In the genomic region with DNA sequence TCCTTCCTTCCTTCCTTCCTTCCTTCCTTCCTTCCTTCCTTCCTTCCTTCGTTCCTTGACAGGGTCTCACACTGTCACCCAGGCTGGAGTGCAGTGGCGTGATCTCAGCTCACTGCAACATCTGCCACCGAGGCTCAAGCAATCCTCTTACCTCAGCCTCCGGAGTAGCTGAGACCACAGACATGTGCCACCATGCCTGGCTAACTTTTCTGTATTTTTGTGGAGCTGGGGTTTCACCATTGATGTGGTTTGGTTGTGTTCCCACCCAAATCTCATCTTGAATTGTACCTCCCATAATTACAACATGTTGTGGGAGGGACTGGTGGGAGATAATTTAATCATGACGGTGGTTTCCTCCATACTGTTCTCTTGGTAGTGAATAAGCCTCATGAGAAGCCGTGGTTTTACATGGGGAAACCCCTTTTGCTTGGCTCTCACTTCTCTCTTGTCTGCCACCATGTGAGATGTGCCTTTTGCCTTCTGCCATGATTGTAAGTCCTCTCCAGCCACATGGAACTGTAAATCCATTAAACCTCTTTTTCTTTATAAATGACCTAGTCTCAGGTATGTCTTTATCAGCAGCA, we compare ENCODE assay signal across 16 cellular contexts.
DNase-seq lines count a peak whose midpoint lies in the region; ATAC-seq and TF ChIP-seq lines count a peak whose summit lies in the region.
"Had no signal": no experiment of that assay in that cellular context is flagged by ENCODE, and none has a peak within 500 bp of the region (broad histone marks: within the 10 kb centered on the region; RNA-seq: fewer than 3 reads in every experiment).

No MANE protein-coding gene starts in this region.

- peaks cover 23 to 27% of the 10 kb centered on the region in 2 donors for H3K27me3 Mint-ChIP-seq in effector memory CD8-positive, alpha-beta T cell
- peaks cover 26% of the 10 kb centered on the region for H3K27me3 Mint-ChIP-seq in stimulated activated memory B cell treated with anti-CD40 and anti-IgM and Interleukin-4, amounts not matched to agents 10 μg/mL and 1 μg/mL and 100 μg/mL, for 72 hours

- no peak overlapping the region for H2AFZ ChIP-seq in DND-41 (ENCODE audit: low read depth, low read length)

- no peaks in the 10 kb centered on the region for H3K36me3 Mint-ChIP-seq in effector memory CD8-positive, alpha-beta T cell (ENCODE audit: insufficient read depth)
- H3K36me3 Mint-ChIP-seq in stimulated activated memory B cell treated with anti-CD40 and anti-IgM and Interleukin-4, amounts not matched to agents 10 μg/mL and 1 μg/mL and 100 μg/mL, for 72 hours, result no peaks in the 10 kb centered on the region
- H3K36me3 Mint-ChIP-seq: CD4-positive, CD25-positive, alpha-beta regulatory T cell had no signal

- DNase-seq in NCI-H82 (lab: John Stamatoyannopoulos, UW), result peak; percentile 4
- no peak for DNase-seq in NCI-H82 treated with DMSO at 0.1 percent for 48 hours (lab: John Stamatoyannopoulos, UW; ENCODE audit: unreplicated experiment)
- peak; percentile 6 for DNase-seq in DND-41
- DNase-seq in SK-N-MC (ENCODE audit: low read depth, low spot score), result peak; percentile 67
- DNase-seq in effector memory CD8-positive, alpha-beta T cell, result no peak
- no peak for DNase-seq in H4 (ENCODE audit: low spot score)
- DNase-seq: ACHN; CD4-positive, CD25-positive, alpha-beta regulatory T cell; DMS53; GOT3 had no signal

- H3K27ac ChIP-seq in DND-41 (ENCODE audit: low read length) (no peak overlapping the region), SK-N-MC (peak overlapping the region; percentile 98)
- H3K27ac ChIP-seq: 22Rv1 had no signal

- no peak overlapping the region for H3K4me2 ChIP-seq in DND-41 (ENCODE audit: insufficient read depth, low read length)
- H3K4me2 ChIP-seq: BLaER1 treated with 17β-estradiol and CSF1 and Interleukin-3, amounts not matched to agents 10 nM and 100 nM had no signal

- H3K4me3 ChIP-seq in DND-41 (ENCODE audit: low read depth in 1 of 2, low read length in 2 of 2) (no peak overlapping the region), SK-N-MC (no peak overlapping the region)
- H3K4me3 ChIP-seq: BLaER1 treated with 17β-estradiol and CSF1 and Interleukin-3, amounts not matched to agents 10 nM and 100 nM; HAP-1 had no signal

- H3K4me1 ChIP-seq in DND-41 (ENCODE audit: insufficient read depth, low read length), result no peaks in the 10 kb centered on the region
- H3K4me1 ChIP-seq: HAP-1 had no signal

- H3K9ac ChIP-seq in DND-41 (ENCODE audit: low read depth, low read length), result no peak overlapping the region
- no peak overlapping the region for H3K9ac ChIP-seq in SK-N-MC (ENCODE audit: insufficient read length)
- H3K9ac ChIP-seq: BLaER1 treated with 17β-estradiol and CSF1 and Interleukin-3, amounts not matched to agents 10 nM and 100 nM had no signal

- peaks cover 11% of the 10 kb centered on the region for H3K27me3 ChIP-seq in DND-41 (ENCODE audit: insufficient read depth, low read length, poor library complexity)
- H3K27me3 ChIP-seq: BLaER1 treated with 17β-estradiol and CSF1 and Interleukin-3, amounts not matched to agents 10 nM and 100 nM had no signal

- H3K79me2 ChIP-seq in DND-41 (ENCODE audit: insufficient read depth, low read length), result no peaks in the 10 kb centered on the region

- no peaks in the 10 kb centered on the region for H3K9me3 ChIP-seq in DND-41 (ENCODE audit: insufficient read depth, low read length, severe bottlenecking)
- H3K9me3 ChIP-seq in SK-N-MC (ENCODE audit: low read depth, low read length), result no peaks in the 10 kb centered on the region
- H3K9me3 ChIP-seq: HAP-1 had no signal

- no peak for TF ChIP-seq CTCF in DND-41 (IDR thresholded peaks at IDR 0.05; ENCODE audit: borderline replicate concordance, extremely low read depth, low read length, poor library complexity, severe bottlenecking)

- peak overlapping the region; percentile 29 to 62 for H3K27ac Mint-ChIP-seq in effector memory CD8-positive, alpha-beta T cell
- H3K27ac Mint-ChIP-seq in stimulated activated memory B cell treated with anti-CD40 and anti-IgM and Interleukin-4, amounts not matched to agents 10 μg/mL and 1 μg/mL and 100 μg/mL, for 72 hours, result no peak overlapping the region
- H3K27ac Mint-ChIP-seq: CD4-positive, CD25-positive, alpha-beta regulatory T cell had no signal

- ATAC-seq in DND-41 (ENCODE audit: insufficient read depth, low read depth) (no peak), GM18498 (IDR thresholded peaks at IDR 0.05; ENCODE audit: unreplicated experiment) (no peak)
- ATAC-seq in effector memory CD8-positive, alpha-beta T cell (replicated peaks), result no peak
- ATAC-seq in stimulated activated memory B cell treated with anti-CD40 and anti-IgM and Interleukin-4, amounts not matched to agents 10 μg/mL and 1 μg/mL and 100 μg/mL, for 72 hours, result no peak
- ATAC-seq: HepG2 had no signal

- H3K9me3 Mint-ChIP-seq in effector memory CD8-positive, alpha-beta T cell, result no peaks in the 10 kb centered on the region
- H3K9me3 Mint-ChIP-seq in stimulated activated memory B cell treated with anti-CD40 and anti-IgM and Interleukin-4, amounts not matched to agents 10 μg/mL and 1 μg/mL and 100 μg/mL, for 72 hours, result peaks cover 6% of the 10 kb centered on the region

- peaks cover 0 to 3% of the 10 kb centered on the region in 2 donors for H3K4me1 Mint-ChIP-seq in effector memory CD8-positive, alpha-beta T cell (ENCODE audit: low read depth in 2 of 2)
- H3K4me1 Mint-ChIP-seq in stimulated activated memory B cell treated with anti-CD40 and anti-IgM and Interleukin-4, amounts not matched to agents 10 μg/mL and 1 μg/mL and 100 μg/mL, for 72 hours, result no peaks in the 10 kb centered on the region
- H3K4me1 Mint-ChIP-seq: CD4-positive, CD25-positive, alpha-beta regulatory T cell had no signal

- 0 out of 2 replicates have a peak, but pooled peaks cover 3% of the 10 kb centered on the region for H4K20me1 ChIP-seq in DND-41 (ENCODE audit: insufficient read depth, low read length)
- H4K20me1 ChIP-seq: BLaER1 treated with 17β-estradiol and CSF1 and Interleukin-3, amounts not matched to agents 10 nM and 100 nM had no signal

- no peaks in the 10 kb centered on the region for H3K36me3 ChIP-seq in DND-41 (ENCODE audit: insufficient read depth, low read length)
- H3K36me3 ChIP-seq in SK-N-MC (ENCODE audit: insufficient read depth, low read length), result no peaks in the 10 kb centered on the region
- H3K36me3 ChIP-seq: BLaER1 treated with 17β-estradiol and CSF1 and Interleukin-3, amounts not matched to agents 10 nM and 100 nM; HAP-1 had no signal

- H3K4me3 Mint-ChIP-seq in effector memory CD8-positive, alpha-beta T cell, result no peak overlapping the region
- H3K4me3 Mint-ChIP-seq in stimulated activated memory B cell treated with anti-CD40 and anti-IgM and Interleukin-4, amounts not matched to agents 10 μg/mL and 1 μg/mL and 100 μg/mL, for 72 hours, result no peak overlapping the region
- H3K4me3 Mint-ChIP-seq: CD4-positive, CD25-positive, alpha-beta regulatory T cell had no signal

Comparison
In these comparisons a context has a peak if more than half of its experiments do, and no peak if none do; other contexts are left out.
1. DNase-seq: peak in NCI-H82 (single experiment), DND-41 (single experiment) and SK-N-MC (single experiment); none in NCI-H82 treated with DMSO at 0.1 percent for 48 hours (single experiment), effector memory CD8-positive, alpha-beta T cell (0 of 3) and H4 (single experiment).